19 cellular contexts compared by ENCODE assay signal in genomic region chr1:107467286-107467685, GRCh38.
A peak's percentile ranks its signal among the peaks of the same experiment; 100 is the strongest.
DNase-seq lines count a peak whose midpoint lies in the region; ATAC-seq, FAIRE-seq and TF ChIP-seq lines count a peak whose summit lies in the region.
"Had no signal": no experiment of that assay in that cellular context is flagged by ENCODE, and none has a peak within 500 bp of the region (broad histone marks: within the 10 kb centered on the region; RNA-seq: fewer than 3 reads in every experiment).

No MANE protein-coding gene starts in this region.

- no peak for TF ChIP-seq CTCF in astrocyte (IDR thresholded peaks at IDR 0.05; ENCODE audit: insufficient read depth, low read depth, low read length)
- TF ChIP-seq CTCF in upper lobe of right lung (IDR thresholded peaks at IDR 0.05): no peak

- H3K27me3 Mint-ChIP-seq in astrocyte (ENCODE audit: low read depth, unreplicated experiment): no peaks in the 10 kb centered on the region
- H3K27me3 Mint-ChIP-seq: B cell had no signal

- H3K4me3 ChIP-seq in GM23248: no peak overlapping the region
- no peak overlapping the region for H3K4me3 ChIP-seq in astrocyte (ENCODE audit: insufficient read depth, low read depth, low read length)
- H3K4me3 ChIP-seq in upper lobe of right lung: no peak overlapping the region
- H3K4me3 ChIP-seq: GM12878, HAP-1 had no signal

- no peak overlapping the region for H3K4me2 ChIP-seq in GM23248 (ENCODE audit: unreplicated experiment)
- H3K4me2 ChIP-seq in astrocyte (ENCODE audit: low read length): no peak overlapping the region
- H3K4me2 ChIP-seq: KMS-11 had no signal

- H3F3A ChIP-seq in GM23248 (ENCODE audit: insufficient read depth): no peaks in the 10 kb centered on the region

- no peaks in the 10 kb centered on the region for H3K4me1 ChIP-seq in GM23248 (ENCODE audit: insufficient read depth)
- no peaks in the 10 kb centered on the region for H3K4me1 ChIP-seq in astrocyte (ENCODE audit: insufficient read depth, low read length)
- H3K4me1 ChIP-seq in upper lobe of right lung: no peaks in the 10 kb centered on the region
- H3K4me1 ChIP-seq: HAP-1 had no signal

- H2AFZ ChIP-seq in GM23248 (no peak overlapping the region), astrocyte (ENCODE audit: low read depth, low read length) (no peak overlapping the region)

- H3K79me2 ChIP-seq in GM23248 (ENCODE audit: insufficient read depth): no peaks in the 10 kb centered on the region
- H3K79me2 ChIP-seq in astrocyte (ENCODE audit: insufficient read depth, low read length): no peaks in the 10 kb centered on the region

- no peak overlapping the region for H3K27ac ChIP-seq in GM23248
- no peak overlapping the region for H3K27ac ChIP-seq in astrocyte (ENCODE audit: low read depth, low read length)
- H3K27ac ChIP-seq in upper lobe of right lung: no peak overlapping the region
- H3K27ac ChIP-seq: KMS-11 had no signal

- H3K27me3 ChIP-seq in GM23248 (replicated peaks; ENCODE audit: insufficient read depth) (no peaks in the 10 kb centered on the region), astrocyte (ENCODE audit: insufficient read depth, low read length) (no peaks in the 10 kb centered on the region), upper lobe of right lung (peaks cover 24% of the 10 kb centered on the region)

- H3K27ac Mint-ChIP-seq in astrocyte (ENCODE audit: unreplicated experiment): no peak overlapping the region
- H3K27ac Mint-ChIP-seq: B cell; CD4-positive, alpha-beta T cell had no signal

- H3K36me3 ChIP-seq in GM23248 (ENCODE audit: low read depth) (no peaks in the 10 kb centered on the region), astrocyte (ENCODE audit: insufficient read depth, low read length) (no peaks in the 10 kb centered on the region), upper lobe of right lung (no peaks in the 10 kb centered on the region)
- H3K36me3 ChIP-seq: HAP-1 had no signal

- H3K9ac ChIP-seq in GM23248 (no peak overlapping the region), astrocyte (ENCODE audit: low read length) (no peak overlapping the region)
- H3K9ac ChIP-seq: KMS-11 had no signal

- in situ Hi-C loops in GM23248 (cut with MboI): no loop called here

- H3K9me3 ChIP-seq in GM23248 (ENCODE audit: low read depth): no peaks in the 10 kb centered on the region
- no peaks in the 10 kb centered on the region for H3K9me3 ChIP-seq in astrocyte (ENCODE audit: insufficient read depth, low read depth, low read length)
- H3K9me3 ChIP-seq in upper lobe of right lung: no peaks in the 10 kb centered on the region
- H3K9me3 ChIP-seq: HAP-1 had no signal

- H3K4me3 Mint-ChIP-seq in astrocyte (ENCODE audit: unreplicated experiment): no peak overlapping the region
- H3K4me3 Mint-ChIP-seq: B cell; CD4-positive, alpha-beta T cell had no signal

- H3K36me3 Mint-ChIP-seq in astrocyte (ENCODE audit: low read depth, unreplicated experiment): no peaks in the 10 kb centered on the region

- no peaks in the 10 kb centered on the region for H3K9me3 Mint-ChIP-seq in astrocyte (ENCODE audit: unreplicated experiment)
- H3K9me3 Mint-ChIP-seq: CD4-positive, alpha-beta T cell had no signal

- WGBS in GM23248 (ENCODE audit: low coverage in 1 of 2, low lambda C conversion rate in 2 of 2, missing lambda C conversion rate in 2 of 2), 2 experiments: 59 to 73% methylated on average over 1 of the region's 1 CpG

- no peaks in the 10 kb centered on the region for H3K4me1 Mint-ChIP-seq in astrocyte (ENCODE audit: low read depth, unreplicated experiment)

- no peak for FAIRE-seq in astrocyte (lab: Jason Lieb, UNC)
- FAIRE-seq: D721Med, GM12878, H1, HepG2, HTR-8/SVneo had no signal

- intact Hi-C loops in upper lobe of right lung (cut with DNase I): no loop called here

- H3K9me2 ChIP-seq in GM23248 (ENCODE audit: insufficient read depth): no peaks in the 10 kb centered on the region

- DNase-seq in DMS53 (lab: John Stamatoyannopoulos, UW) (peak; percentile 39), GM23248 (peak; percentile 9), astrocyte (ENCODE audit: low read depth) (peak; percentile 22), upper lobe of right lung (no peak), superior temporal gyrus (ENCODE audit: extremely low spot score) (no peak)
- no peak for DNase-seq in stimulated activated CD4-positive, alpha-beta T cell treated with anti-CD3 and anti-CD28 coated beads, Interleukin-4, amount 100 ng/mL, for 24 hours
- DNase-seq: ACHN; C1 segment of cervical spinal cord; CD4-positive, alpha-beta T cell; DMS153 had no signal

- ATAC-seq in upper lobe of right lung (peak; percentile 72), HG02798 (IDR thresholded peaks at IDR 0.05; ENCODE audit: poor library complexity, unreplicated experiment) (no peak)
- ATAC-seq: GM12878, HepG2 had no signal

- H4K20me1 ChIP-seq in GM23248 (ENCODE audit: insufficient read depth) (no peaks in the 10 kb centered on the region), astrocyte (ENCODE audit: insufficient read depth, low read length) (no peaks in the 10 kb centered on the region)

Comparison
In these comparisons a context has a peak if more than half of its experiments do, and no peak if none do; other contexts are left out.
1. DNase-seq: peak in DMS53 (single experiment), GM23248 (single experiment) and astrocyte (single experiment); none in upper lobe of right lung (single experiment), superior temporal gyrus (single experiment) and stimulated activated CD4-positive, alpha-beta T cell treated with anti-CD3 and anti-CD28 coated beads, Interleukin-4, amount 100 ng/mL, for 24 hours (single experiment).